Comparison of ENCODE assay signal across 9 cellular contexts in genomic region chr1:209585672-209586071, GRCh38. TPM values are rescaled to one million over a fixed set of nuclear protein-coding genes. Genes with fewer than 3 reads are reported as not detected.
A peak's percentile ranks its signal among the peaks of the same experiment; 100 is the strongest.
DNase-seq lines count a peak whose midpoint lies in the region; ATAC-seq and TF ChIP-seq lines count a peak whose summit lies in the region.
"Had no signal": no experiment of that assay in that cellular context is flagged by ENCODE, and none has a peak within 500 bp of the region (broad histone marks: within the 10 kb centered on the region; RNA-seq: fewer than 3 reads in every experiment).

No MANE protein-coding gene starts in this region.

- peaks cover 10% of the 10 kb centered on the region for H3K4me1 Mint-ChIP-seq in MCF 10A (ENCODE audit: insufficient read depth, unreplicated experiment)
- no peaks in the 10 kb centered on the region for H3K4me1 Mint-ChIP-seq in activated T-helper 1 cell treated with anti-CD3 and anti-CD28 coated beads, Interleukin-12 subunit alpha, Interleukin-12 subunit beta, Interleukin-2, Interleukin-4 antibody, amounts not matched to agents 30 ng/mL and 10 ng/mL and 1 ng/mL, durations not matched to agents 14 hours and 24 hours and 36 hours (ENCODE audit: low read depth)

- no peaks in the 10 kb centered on the region for H3K9me3 ChIP-seq in gastrocnemius medialis

- peak; percentile 46 to 64 for ATAC-seq in gastrocnemius medialis
- ATAC-seq in GM18870 (IDR thresholded peaks at IDR 0.05; ENCODE audit: unreplicated experiment): no peak

- intact Hi-C loops in MCF 10A (cut with micrococcal nuclease) (no loop called here), gastrocnemius medialis (cut with DNase I; ENCODE audit: low total_unique reads) (no loop called here)
- intact Hi-C loops in activated T-helper 1 cell treated with anti-CD3 and anti-CD28 coated beads, Interleukin-12 subunit alpha, Interleukin-12 subunit beta, Interleukin-2, Interleukin-4 antibody, amounts not matched to agents 30 ng/mL and 10 ng/mL and 1 ng/mL, durations not matched to agents 14 hours and 24 hours and 36 hours (cut with micrococcal nuclease): no loop called here

- in situ Hi-C loops in T47D (cut with HindIII; ENCODE audit: low pct_unique_long_range_greater_than_20kb, low sequenced_read_pairs): no loop called here
- in situ Hi-C loops in gastrocnemius medialis (cut with MboI; ENCODE audit: low sequenced_read_pairs in 4 of 4): no loop called here

- H3K27ac ChIP-seq in gastrocnemius medialis: no peak overlapping the region

- TF ChIP-seq CTCF in MCF 10A (IDR thresholded peaks at IDR 0.05; ENCODE audit: unreplicated experiment) (no peak), gastrocnemius medialis (IDR thresholded peaks at IDR 0.05 in 4 of 5, conservative IDR thresholded peaks at IDR 0.05 in 1 of 5) (no peak)

- TF ChIP-seq POLR2A in gastrocnemius medialis (IDR thresholded peaks at IDR 0.05): no peak

- CTCF ChIA-PET in MCF 10A (lab: Yijun Ruan, JAX): interaction anchor here (0.6 to 19.8 kb wide), 5 partner anchors 15 to 170 kb away, joined by 3 to 394 read pairs (median 36); partner anchors contain the start of gene TRAF3IP3

- peaks cover 0 to 3% (median 2%) of the 10 kb centered on the region in 3 donors for H3K27me3 ChIP-seq in gastrocnemius medialis

- H3K36me3 Mint-ChIP-seq in MCF 10A (ENCODE audit: insufficient read depth, unreplicated experiment): no peaks in the 10 kb centered on the region
- no peaks in the 10 kb centered on the region for H3K36me3 Mint-ChIP-seq in activated T-helper 1 cell treated with anti-CD3 and anti-CD28 coated beads, Interleukin-12 subunit alpha, Interleukin-12 subunit beta, Interleukin-2, Interleukin-4 antibody, amounts not matched to agents 30 ng/mL and 10 ng/mL and 1 ng/mL, durations not matched to agents 14 hours and 24 hours and 36 hours (ENCODE audit: low read depth)

- peaks cover 0 to 6% of the 10 kb centered on the region in 2 donors for H3K4me1 ChIP-seq in gastrocnemius medialis

- no peaks in the 10 kb centered on the region for H3K27me3 Mint-ChIP-seq in MCF 10A (ENCODE audit: insufficient read depth, unreplicated experiment)
- H3K27me3 Mint-ChIP-seq in activated T-helper 1 cell treated with anti-CD3 and anti-CD28 coated beads, Interleukin-12 subunit alpha, Interleukin-12 subunit beta, Interleukin-2, Interleukin-4 antibody, amounts not matched to agents 30 ng/mL and 10 ng/mL and 1 ng/mL, durations not matched to agents 14 hours and 24 hours and 36 hours (ENCODE audit: insufficient read depth): peaks cover 21% of the 10 kb centered on the region

- H3K4me3 ChIP-seq in gastrocnemius medialis: no peak overlapping the region

- POLR2A ChIA-PET in MCF 10A (lab: Yijun Ruan, JAX): interaction anchor here (1.3 kb wide), 1 partner anchor 17 kb away, joined by 4 read pairs; no protein-coding TSS in a partner anchor

- no peak overlapping the region for H3K27ac Mint-ChIP-seq in MCF 10A (ENCODE audit: low read depth, unreplicated experiment)
- H3K27ac Mint-ChIP-seq in activated T-helper 1 cell treated with anti-CD3 and anti-CD28 coated beads, Interleukin-12 subunit alpha, Interleukin-12 subunit beta, Interleukin-2, Interleukin-4 antibody, amounts not matched to agents 30 ng/mL and 10 ng/mL and 1 ng/mL, durations not matched to agents 14 hours and 24 hours and 36 hours: no peak overlapping the region

- no peaks in the 10 kb centered on the region for H3K9me3 Mint-ChIP-seq in MCF 10A (ENCODE audit: unreplicated experiment)
- H3K9me3 Mint-ChIP-seq in activated T-helper 1 cell treated with anti-CD3 and anti-CD28 coated beads, Interleukin-12 subunit alpha, Interleukin-12 subunit beta, Interleukin-2, Interleukin-4 antibody, amounts not matched to agents 30 ng/mL and 10 ng/mL and 1 ng/mL, durations not matched to agents 14 hours and 24 hours and 36 hours: no peaks in the 10 kb centered on the region
- H3K9me3 Mint-ChIP-seq: nephron had no signal

- DNase-seq in T47D (ENCODE audit: low read depth in 1 of 2, low spot score in 1 of 2): peak; percentile 44 to 49
- no peak for DNase-seq in MCF 10A (ENCODE audit: unreplicated experiment)
- DNase-seq in activated T-helper 1 cell treated with anti-CD3 and anti-CD28 coated beads, Interleukin-12 subunit alpha, Interleukin-12 subunit beta, Interleukin-2, Interleukin-4 antibody, amounts not matched to agents 30 ng/mL and 10 ng/mL and 1 ng/mL, durations not matched to agents 14 hours and 24 hours and 36 hours (ENCODE audit: low spot score): no peak
- peak; percentile 72 for DNase-seq in hepatic stellate cell (ENCODE audit: low spot score)
- peak in 1 of 2 donors; percentile 16 for DNase-seq in gastrocnemius medialis
- DNase-seq in cortex of kidney (lab: John Stamatoyannopoulos, UW): no peak
- no peak for DNase-seq in SKM-1 treated with dmso at 0.1 percent for 144 hours (lab: John Stamatoyannopoulos, UW; ENCODE audit: unreplicated experiment)

- no peaks in the 10 kb centered on the region for H3K36me3 ChIP-seq in gastrocnemius medialis

- BruUV-seq in MCF 10A (replicated peaks; lab: Mats Ljungman, UMichigan): no TSS peak

- no peak overlapping the region for H3K4me3 Mint-ChIP-seq in MCF 10A (ENCODE audit: unreplicated experiment)
- H3K4me3 Mint-ChIP-seq in activated T-helper 1 cell treated with anti-CD3 and anti-CD28 coated beads, Interleukin-12 subunit alpha, Interleukin-12 subunit beta, Interleukin-2, Interleukin-4 antibody, amounts not matched to agents 30 ng/mL and 10 ng/mL and 1 ng/mL, durations not matched to agents 14 hours and 24 hours and 36 hours: peak overlapping the region; percentile 24
- H3K4me3 Mint-ChIP-seq: nephron had no signal

RNA-seq across cellular contexts. Expression of gene CAMK1G, which starts 2.2 kb away (rescaled TPM):
- not detected in 2 replicates for total RNA-seq in MCF 10A (2022)
- total RNA-seq in activated T-helper 1 cell treated with anti-CD3 and anti-CD28 coated beads, Interleukin-12 subunit alpha, Interleukin-12 subunit beta, Interleukin-2, Interleukin-4 antibody, amounts not matched to agents 30 ng/mL and 10 ng/mL and 1 ng/mL, durations not matched to agents 14 hours and 24 hours and 36 hours: 0.07 and 0.62 TPM in 2 replicates
- total RNA-seq in gastrocnemius medialis: under 1 TPM in 1 of 4 donors, not detected in 3; 0.16 TPM

Comparison
In these comparisons a context has a peak if more than half of its experiments do, and no peak if none do; other contexts are left out.
1. DNase-seq: peak in T47D (2 of 2) and hepatic stellate cell (single experiment); none in MCF 10A (single experiment), activated T-helper 1 cell treated with anti-CD3 and anti-CD28 coated beads, Interleukin-12 subunit alpha, Interleukin-12 subunit beta, Interleukin-2, Interleukin-4 antibody, amounts not matched to agents 30 ng/mL and 10 ng/mL and 1 ng/mL, durations not matched to agents 14 hours and 24 hours and 36 hours (single experiment), cortex of kidney (single experiment) and SKM-1 treated with dmso at 0.1 percent for 144 hours (single experiment).